Comparison of ENCODE assay signal across 9 cellular contexts in genomic region chr3:184727357-184728060, GRCh38. TPM values are rescaled to one million over a fixed set of nuclear protein-coding genes. Genes with fewer than 3 reads are reported as not detected.
DNase-seq lines count a peak whose midpoint lies in the region; ATAC-seq and TF ChIP-seq lines count a peak whose summit lies in the region.
"Had no signal": no experiment of that assay in that cellular context is flagged by ENCODE, and none has a peak within 500 bp of the region (broad histone marks: within the 10 kb centered on the region; RNA-seq: fewer than 3 reads in every experiment).

No MANE protein-coding gene starts in this region.

- no peaks in the 10 kb centered on the region for H3K27me3 ChIP-seq in body of pancreas

- WGBS in body of pancreas, 2 donors: 23 to 32% methylated on average over 11 of the region's 11 CpGs

- no peak overlapping the region for H3K27ac ChIP-seq in body of pancreas
- H3K27ac ChIP-seq: BLaER1 treated with 17β-estradiol and CSF1 and Interleukin-3, amounts not matched to agents 10 nM and 100 nM had no signal

- peaks cover 5% of the 10 kb centered on the region for H3K4me1 ChIP-seq in body of pancreas

- ATAC-seq in body of pancreas (peak; percentile 91), HG03378 (IDR thresholded peaks at IDR 0.05; ENCODE audit: unreplicated experiment) (no peak)

- no peak for TF ChIP-seq POLR2A in body of pancreas (IDR thresholded peaks at IDR 0.05)

- H3K4me3 ChIP-seq in body of pancreas: no peak overlapping the region
- H3K4me3 ChIP-seq: BLaER1 treated with 17β-estradiol and CSF1 and Interleukin-3, amounts not matched to agents 10 nM and 100 nM had no signal

- TF ChIP-seq CTCF in body of pancreas (IDR thresholded peaks at IDR 0.05): peak; percentile 53 to 84 (median 74)

- peak; percentile 26 for DNase-seq in NK-92 treated with Interleukin-12 subunit alpha and Interleukin-12 subunit beta, amount 100 ng/mL, for 24 hours (lab: John Stamatoyannopoulos, UW)
- DNase-seq in NK-92 (lab: John Stamatoyannopoulos, UW; ENCODE audit: unreplicated experiment) (no peak), NCI-H1092 treated with DMSO at 0.1 percent for 48 hours (lab: John Stamatoyannopoulos, UW) (peak; percentile 69), SKM-1 (lab: John Stamatoyannopoulos, UW; ENCODE audit: unreplicated experiment) (peak; percentile 48), body of pancreas (peak; percentile 69 to 79 (median 74)), iPS-NIHi7 (ENCODE audit: extremely low spot score) (peak; percentile 92)
- DNase-seq in stimulated activated CD4-positive, alpha-beta T cell treated with anti-CD3 and anti-CD28 coated beads, Interleukin-12 subunit alpha, Interleukin-12 subunit beta, amount 100 ng/mL, for 48 hours (ENCODE audit: low read depth in 2 of 3, low spot score in 1 of 3): peak; percentile 11 to 47 (median 20)

- H3K9me3 ChIP-seq in body of pancreas: no peaks in the 10 kb centered on the region
- H3K9me3 ChIP-seq: BLaER1 treated with 17β-estradiol and CSF1 and Interleukin-3, amounts not matched to agents 10 nM and 100 nM had no signal

- no peaks in the 10 kb centered on the region for H3K36me3 ChIP-seq in body of pancreas (replicated peaks in 1 of 2; ENCODE audit: insufficient read depth in 1 of 2, low read depth in 2 of 2)
- H3K36me3 ChIP-seq: BLaER1 treated with 17β-estradiol and CSF1 and Interleukin-3, amounts not matched to agents 10 nM and 100 nM had no signal

- intact Hi-C loops in body of pancreas (cut with DNase I): no loop called here

RNA-seq across cellular contexts. Expression of gene MAGEF1, which starts 15.6 kb away (rescaled TPM):
- total RNA-seq in body of pancreas: 10 to 100 TPM; 21.8 to 31.1 TPM
